Comparison of ENCODE assay signal across 2 cellular contexts in genomic region chr2:43832457-43832856, GRCh38.
TF ChIP-seq lines count a peak whose summit lies in the region.

No MANE protein-coding gene starts in this region.

TF ChIP-seq in HepG2, 621 proteins besides CTCF, POLR2A, EP300 and RAD21:
- TF ChIP-seq PAXIP1 (CRISPR knock-in tag; conservative IDR thresholded peaks at IDR 0.05) = no peak
- peak; percentile 92 to 93 for TF ChIP-seq MAFK (conservative IDR thresholded peaks at IDR 0.05 in 1 of 2, IDR thresholded peaks at IDR 0.05 in 1 of 2; ENCODE audit: low read length in 2 of 2)
- TF ChIP-seq MAFF (IDR thresholded peaks at IDR 0.05; ENCODE audit: low read depth, low read length) = peak; percentile 87
- TF ChIP-seq PRPF4 (IDR thresholded peaks at IDR 0.05; ENCODE audit: low read depth, low read length, poor library complexity, severe bottlenecking) = no peak

TF ChIP-seq in K562, 482 proteins besides CTCF, POLR2A, EP300 and RAD21 (continues in another document):
- no peak for TF ChIP-seq ZNF384 (IDR thresholded peaks at IDR 0.05; ENCODE audit: low read depth, low read length)
- TF ChIP-seq YBX1 (IDR thresholded peaks at IDR 0.05) = no peak
- TF ChIP-seq CBFB (CRISPR knock-in tag; IDR thresholded peaks at IDR 0.05) = no peak
- no peak for TF ChIP-seq GMEB1 (CRISPR knock-in tag; IDR thresholded peaks at IDR 0.05)
- TF ChIP-seq ZNF57 (CRISPR knock-in tag; IDR thresholded peaks at IDR 0.05) = no peak
- no peak for TF ChIP-seq ZNF717 (CRISPR knock-in tag; IDR thresholded peaks at IDR 0.05)
- TF ChIP-seq ZNF699 (CRISPR knock-in tag; IDR thresholded peaks at IDR 0.05; ENCODE audit: insufficient replicate concordance) = no peak
- TF ChIP-seq EZH2 (IDR thresholded peaks at IDR 0.05; ENCODE audit: borderline replicate concordance, low read depth, low read length) = no peak
- TF ChIP-seq FOXP4 (CRISPR knock-in tag; IDR thresholded peaks at IDR 0.05; ENCODE audit: borderline replicate concordance) = no peak
- TF ChIP-seq ATF6 (CRISPR knock-in tag; IDR thresholded peaks at IDR 0.05) = no peak
- TF ChIP-seq SP2 (IDR thresholded peaks at IDR 0.05; ENCODE audit: extremely low read depth, low read depth, low read length, poor library complexity, severe bottlenecking) = no peak
- no peak for TF ChIP-seq ZNF217 (CRISPR knock-in tag; IDR thresholded peaks at IDR 0.05)
- no peak for TF ChIP-seq ZNF431 (CRISPR knock-in tag; IDR thresholded peaks at IDR 0.05)
- no peak for TF ChIP-seq ILF3 (IDR thresholded peaks at IDR 0.05; ENCODE audit: borderline replicate concordance)
- TF ChIP-seq C11orf30 (IDR thresholded peaks at IDR 0.05; ENCODE audit: low read depth) = peak; percentile 89
- TF ChIP-seq HMGXB4 (CRISPR knock-in tag; IDR thresholded peaks at IDR 0.05) = no peak
- TF ChIP-seq MAFF (IDR thresholded peaks at IDR 0.05; ENCODE audit: low read length) = peak; percentile 81
- TF ChIP-seq ESRRA (IDR thresholded peaks at IDR 0.05; ENCODE audit: borderline replicate concordance, low read depth) = no peak
- no peak for TF ChIP-seq THRB (CRISPR knock-in tag; conservative IDR thresholded peaks at IDR 0.05)
- TF ChIP-seq SIN3B (IDR thresholded peaks at IDR 0.05; ENCODE audit: low read depth) = no peak
- TF ChIP-seq SRSF3 (IDR thresholded peaks at IDR 0.05; ENCODE audit: insufficient read depth, low read length) = no peak
- TF ChIP-seq PBX2 (CRISPR knock-in tag; IDR thresholded peaks at IDR 0.05; ENCODE audit: low read depth) = no peak
- no peak for TF ChIP-seq PBX2 (tag; conservative IDR thresholded peaks at IDR 0.05; ENCODE audit: low read depth)
- TF ChIP-seq HMG20A (CRISPR knock-in tag; conservative IDR thresholded peaks at IDR 0.05) = no peak
- TF ChIP-seq ETV1 (tag; conservative IDR thresholded peaks at IDR 0.05; ENCODE audit: low read depth) = no peak
- no peak for TF ChIP-seq CBFA2T2 (conservative IDR thresholded peaks at IDR 0.05)
- no peak for TF ChIP-seq RREB1 (CRISPR knock-in tag; IDR thresholded peaks at IDR 0.05)
- TF ChIP-seq PREB (CRISPR knock-in tag; IDR thresholded peaks at IDR 0.05) = no peak
- no peak for TF ChIP-seq LCOR (CRISPR knock-in tag; IDR thresholded peaks at IDR 0.05)
- TF ChIP-seq ATF2 (CRISPR knock-in tag; IDR thresholded peaks at IDR 0.05) = no peak
- no peak for TF ChIP-seq SMARCB1 (IDR thresholded peaks at IDR 0.05; ENCODE audit: insufficient read length, low read depth)
- TF ChIP-seq HNRNPUL1 (IDR thresholded peaks at IDR 0.05; ENCODE audit: low read length) = no peak
